13 cellular contexts compared by ENCODE assay signal in the genomic region with DNA sequence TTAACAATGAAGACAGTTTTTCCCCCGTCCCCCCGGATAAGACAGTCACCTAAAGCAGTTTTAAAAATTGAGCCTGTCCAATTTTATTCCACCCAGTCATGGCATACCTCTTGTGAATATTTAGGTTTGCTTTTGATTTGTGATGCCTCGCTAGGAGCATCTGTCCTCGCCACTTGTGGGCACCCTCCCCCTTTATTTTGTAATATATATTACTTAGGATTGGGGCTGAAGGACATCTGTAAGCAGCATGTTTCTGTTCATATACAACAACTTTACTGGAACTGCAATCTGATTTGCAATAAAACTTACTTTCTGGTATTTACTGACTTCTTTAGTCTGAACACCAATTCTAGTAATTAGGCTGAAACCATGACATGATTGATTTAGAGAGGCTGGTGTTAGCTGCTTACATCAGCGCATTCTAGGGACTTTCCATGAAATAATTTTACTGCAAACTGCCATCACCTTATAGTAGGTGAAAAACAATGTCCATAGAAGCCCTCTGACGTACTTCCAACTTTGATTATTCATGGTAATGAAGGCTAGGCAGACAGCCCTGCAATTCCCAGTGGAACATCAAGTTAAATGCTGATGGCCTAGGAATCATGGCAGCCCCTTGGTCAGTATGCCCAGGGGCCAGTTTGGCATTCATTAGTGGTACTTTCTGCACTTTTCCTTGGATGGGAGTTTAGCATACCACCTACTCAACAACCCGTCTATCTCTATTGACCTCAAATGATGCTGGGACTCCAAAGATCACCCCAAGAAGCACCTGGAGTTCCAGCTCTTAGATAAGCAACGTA.
DNase-seq lines count a peak whose midpoint lies in the region; ATAC-seq, FAIRE-seq and TF ChIP-seq lines count a peak whose summit lies in the region.
"Had no signal": no experiment of that assay in that cellular context is flagged by ENCODE, and none has a peak within 500 bp of the region (broad histone marks: within the 10 kb centered on the region; RNA-seq: fewer than 3 reads in every experiment).

No MANE protein-coding gene starts in this region.

- POLR2A ChIA-PET in HepG2 (lab: Yijun Ruan, JAX): no interaction called here

- CTCF ChIA-PET in HepG2 (lab: Yijun Ruan, JAX; ENCODE audit: low intra/inter-chr PET ratio, low total read pairs): no interaction called here

- no TSS peak for BruUV-seq in HepG2 (replicated peaks; lab: Mats Ljungman, UMichigan)

- in situ Hi-C loops in HepG2 (cut with HindIII; ENCODE audit: extremely low pct_ligation_motif_present, low pct_unique_long_range_greater_than_20kb): no loop called here

- H4K20me1 ChIP-seq in HepG2 (ENCODE audit: insufficient read depth, low read length): no peaks in the 10 kb centered on the region

- no peak overlapping the region for H2AFZ ChIP-seq in HepG2 (ENCODE audit: low read length)

- no peak overlapping the region for H3K9ac ChIP-seq in HepG2 (ENCODE audit: insufficient read depth, low read depth, low read length)

- TF ChIP-seq CTCF in C4-2B (conservative IDR thresholded peaks at IDR 0.05) (peak; percentile 14), HepG2 (CRISPR knock-in tag; IDR thresholded peaks at IDR 0.05) (no peak)

- no peak overlapping the region for H3K4me3 ChIP-seq in HepG2 (replicated peaks in 1 of 3; ENCODE audit: insufficient read depth in 1 of 3, low read depth in 2 of 3, low read length in 3 of 3)
- H3K4me3 ChIP-seq: testis had no signal

- H3K79me2 ChIP-seq in HepG2 (ENCODE audit: insufficient read depth, low read length): no peaks in the 10 kb centered on the region

- no peak overlapping the region for H3K27ac ChIP-seq in C4-2B
- no peak overlapping the region for H3K27ac ChIP-seq in HepG2 (ENCODE audit: extremely low read length, insufficient read depth, low read length)
- H3K27ac ChIP-seq: testis, WERI-Rb-1 had no signal

- no peaks in the 10 kb centered on the region for H3K9me3 ChIP-seq in HepG2 (ENCODE audit: low read length)
- H3K9me3 ChIP-seq: testis had no signal

- ATAC-seq in GM18861 (IDR thresholded peaks at IDR 0.05; ENCODE audit: unreplicated experiment) (peak; percentile 48), HG02798 (IDR thresholded peaks at IDR 0.05; ENCODE audit: poor library complexity, unreplicated experiment) (peak; percentile 82), GM18505 (IDR thresholded peaks at IDR 0.05; ENCODE audit: unreplicated experiment) (no peak), HG02981 (IDR thresholded peaks at IDR 0.05; ENCODE audit: unreplicated experiment) (no peak), HepG2 (no peak)

- no peak for TF ChIP-seq POLR2A in GM18505 (IDR thresholded peaks at IDR 0.05; ENCODE audit: borderline replicate concordance, extremely low read depth, insufficient read depth, insufficient read length)
- TF ChIP-seq POLR2A in HepG2 (IDR thresholded peaks at IDR 0.05; ENCODE audit: insufficient read depth in 1 of 2, low read depth in 2 of 2, low read length in 2 of 2): no peak

- H3K27me3 ChIP-seq in HepG2 (ENCODE audit: control insufficient read depth in 1 of 2, insufficient read depth in 2 of 2, low read length in 2 of 2): no peaks in the 10 kb centered on the region
- H3K27me3 ChIP-seq: testis had no signal

- H3K4me2 ChIP-seq in HepG2 (ENCODE audit: low read depth, low read length): no peak overlapping the region

- no peaks in the 10 kb centered on the region for H3K36me3 ChIP-seq in HepG2 (replicated peaks in 1 of 2; ENCODE audit: control insufficient read depth in 1 of 2, insufficient read depth in 2 of 2, low read length in 2 of 2)
- H3K36me3 ChIP-seq: WERI-Rb-1 had no signal

- TF ChIP-seq EP300 in HepG2 (IDR thresholded peaks at IDR 0.05; ENCODE audit: low read depth in 2 of 2, low read length in 2 of 2): no peak
- TF ChIP-seq EP300 in HepG2 (CRISPR knock-in tag; IDR thresholded peaks at IDR 0.05; ENCODE audit: borderline replicate concordance): no peak

- DNase-seq in RPMI7951 (ENCODE audit: low read depth) (peak; percentile 17), superior temporal gyrus (ENCODE audit: extremely low spot score) (no peak), HepG2 (ENCODE audit: low spot score) (no peak)
- DNase-seq: activated effector memory CD4-positive, alpha-beta T cell treated with Interleukin-2 at 50 U/mL for 16 hours; NCI-H2171; testis; WERI-Rb-1 had no signal

- under 1% methylated on average over 8 of the region's 8 CpGs for WGBS in HepG2 (ENCODE audit: low lambda C conversion rate)

- intact Hi-C loops in HepG2 (cut with micrococcal nuclease; ENCODE audit: unreplicated experiment): no loop called here

- no peaks in the 10 kb centered on the region for H3K4me1 ChIP-seq in HepG2 (ENCODE audit: insufficient read depth, low read length)
- H3K4me1 ChIP-seq: testis had no signal

- TF ChIP-seq RAD21 in HepG2 (CRISPR knock-in tag; IDR thresholded peaks at IDR 0.05): no peak

- FAIRE-seq in HepG2 (lab: Jason Lieb, UNC): no peak
- FAIRE-seq: G401.6 had no signal

TF ChIP-seq in HepG2, 621 proteins besides CTCF, POLR2A, EP300 and RAD21:
- TF ChIP-seq ZNF432 (CRISPR knock-in tag; IDR thresholded peaks at IDR 0.05; ENCODE audit: borderline replicate concordance) (no peak), ATRX (CRISPR knock-in tag; IDR thresholded peaks at IDR 0.05; ENCODE audit: borderline replicate concordance) (no peak), ZC3H4 (CRISPR knock-in tag; IDR thresholded peaks at IDR 0.05; ENCODE audit: borderline replicate concordance) (no peak), CBX1 (IDR thresholded peaks at IDR 0.05; ENCODE audit: low read depth) (no peak), ZNF7 (CRISPR knock-in tag; IDR thresholded peaks at IDR 0.05) (no peak), RARA (CRISPR knock-in tag; IDR thresholded peaks at IDR 0.05) (no peak), HDAC2 (CRISPR knock-in tag; IDR thresholded peaks at IDR 0.05) (no peak)
- TF ChIP-seq, protein P1, sequence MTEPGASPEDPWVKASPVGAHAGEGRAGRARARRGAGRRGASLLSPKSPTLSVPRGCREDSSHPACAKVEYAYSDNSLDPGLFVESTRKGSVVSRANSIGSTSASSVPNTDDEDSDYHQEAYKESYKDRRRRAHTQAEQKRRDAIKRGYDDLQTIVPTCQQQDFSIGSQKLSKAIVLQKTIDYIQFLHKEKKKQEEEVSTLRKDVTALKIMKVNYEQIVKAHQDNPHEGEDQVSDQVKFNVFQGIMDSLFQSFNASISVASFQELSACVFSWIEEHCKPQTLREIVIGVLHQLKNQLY (CRISPR knock-in tag; IDR thresholded peaks at IDR 0.05): no peak
- TF ChIP-seq, protein P2, sequence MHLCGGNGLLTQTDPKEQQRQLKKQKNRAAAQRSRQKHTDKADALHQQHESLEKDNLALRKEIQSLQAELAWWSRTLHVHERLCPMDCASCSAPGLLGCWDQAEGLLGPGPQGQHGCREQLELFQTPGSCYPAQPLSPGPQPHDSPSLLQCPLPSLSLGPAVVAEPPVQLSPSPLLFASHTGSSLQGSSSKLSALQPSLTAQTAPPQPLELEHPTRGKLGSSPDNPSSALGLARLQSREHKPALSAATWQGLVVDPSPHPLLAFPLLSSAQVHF (CRISPR knock-in tag; IDR thresholded peaks at IDR 0.05): no peak
- TF ChIP-seq, protein P3, sequence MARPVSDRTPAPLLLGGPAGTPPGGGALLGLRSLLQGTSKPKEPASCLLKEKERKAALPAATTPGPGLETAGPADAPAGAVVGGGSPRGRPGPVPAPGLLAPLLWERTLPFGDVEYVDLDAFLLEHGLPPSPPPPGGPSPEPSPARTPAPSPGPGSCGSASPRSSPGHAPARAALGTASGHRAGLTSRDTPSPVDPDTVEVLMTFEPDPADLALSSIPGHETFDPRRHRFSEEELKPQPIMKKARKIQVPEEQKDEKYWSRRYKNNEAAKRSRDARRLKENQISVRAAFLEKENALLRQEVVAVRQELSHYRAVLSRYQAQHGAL (CRISPR knock-in tag; IDR thresholded peaks at IDR 0.05; ENCODE audit: not compliant biosample characterization): no peak

Comparison
In these comparisons a context has a peak if more than half of its experiments do, and no peak if none do; other contexts are left out.
1. ATAC-seq: peak in GM18861 (single experiment) and HG02798 (single experiment); none in GM18505 (single experiment), HG02981 (single experiment) and HepG2 (single experiment).